ENCODE assay signal across 23 cellular contexts in the genomic region with DNA sequence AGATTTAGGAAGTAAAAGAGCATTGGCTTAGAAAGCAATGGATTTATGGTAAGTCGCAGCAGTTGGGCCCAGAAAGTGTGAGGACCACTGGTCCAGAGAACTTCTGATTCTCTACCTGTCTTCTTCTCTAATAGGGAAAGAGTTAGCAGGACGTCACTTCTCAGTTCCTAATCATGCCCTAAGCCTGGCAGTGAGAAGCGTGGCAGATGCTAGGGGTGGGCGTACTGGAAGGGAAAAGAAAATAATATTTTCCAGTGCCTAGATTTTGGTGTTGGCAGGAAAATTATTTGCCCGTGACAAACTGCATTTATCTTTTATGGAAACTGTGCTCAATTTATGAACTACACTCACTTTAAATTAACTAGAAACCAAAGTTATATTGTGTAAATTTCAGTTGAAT.
"Had no signal": no experiment of that assay in that cellular context is flagged by ENCODE, and none has a peak within 500 bp of the region (broad histone marks: within the 10 kb centered on the region; RNA-seq: fewer than 3 reads in every experiment).

No MANE protein-coding gene starts in this region.

- DNase-seq: stimulated activated CD4-positive, alpha-beta T cell treated with anti-CD3 and anti-CD28 coated beads, Interleukin-2, amount 100 ng/mL, for 48 hours; stimulated activated CD4-positive, alpha-beta T cell treated with anti-CD3 and anti-CD28 coated beads, Interleukin-4, amount 100 ng/mL, for 1 hour; stimulated activated CD4-positive, alpha-beta T cell treated with anti-CD3 and anti-CD28 coated beads, Interleukin-4, amount 100 ng/mL, for 24 hours; stimulated activated CD4-positive, alpha-beta T cell treated with anti-CD3 and anti-CD28 coated beads, Interleukin-4, amount 100 ng/mL, for 4 hours; stimulated activated CD8-positive, alpha-beta memory T cell treated with anti-CD3 and anti-CD28 coated beads, Interleukin-4, amount 100 ng/mL, for 48 hours; stimulated activated naive B cell treated with anti-CD40 and anti-IgM and Interleukin-4, amounts not matched to agents 10 μg/mL and 1 μg/mL and 100 μg/mL, for 72 hours; stimulated activated naive CD4-positive, alpha-beta T cell; stimulated activated naive CD4-positive, alpha-beta T cell treated with Interleukin-2 at 50 U/mL for 16 hours; stimulated activated naive CD8-positive, alpha-beta T cell treated with anti-CD3 and anti-CD28 coated beads, Interleukin-15, amount 100 ng/mL, for 72 hours; stimulated activated naive CD8-positive, alpha-beta T cell treated with anti-CD3 and anti-CD28 coated beads, Interleukin-15, Interleukin-2, amounts not matched to agents 100 U/mL and 50 U/mL, for 24 hours; stomach; substantia nigra; testis; thyroid gland; tibial artery; transverse colon; trophoblast cell; upper lobe of left lung; upper lobe of right lung; uterus had no signal

- ATAC-seq: stimulated activated effector memory CD8-positive, alpha-beta T cell treated with anti-CD3 and anti-CD28 coated beads, Interleukin-12 subunit alpha, Interleukin-12 subunit beta, amount 100 ng/mL, for 72 hours; stimulated activated memory B cell treated with anti-CD40 and anti-IgM and Interleukin-4, amounts not matched to agents 10 μg/mL and 1 μg/mL and 100 μg/mL, for 72 hours; stimulated activated naive B cell treated with anti-CD40 and anti-IgM and Interleukin-4, amounts not matched to agents 10 μg/mL and 1 μg/mL and 100 μg/mL, for 72 hours; stimulated activated naive CD8-positive, alpha-beta T cell treated with anti-CD3 and anti-CD28 coated beads, Interleukin-15, amount 100 ng/mL, for 72 hours; stimulated activated naive CD8-positive, alpha-beta T cell treated with anti-CD3 and anti-CD28 coated beads, Interleukin-15, Interleukin-2, amounts not matched to agents 100 U/mL and 50 U/mL, for 24 hours; upper lobe of right lung had no signal

- FAIRE-seq: urothelium cell line had no signal
